ENCODE assay signal across 1 cellular context in the genomic region with DNA sequence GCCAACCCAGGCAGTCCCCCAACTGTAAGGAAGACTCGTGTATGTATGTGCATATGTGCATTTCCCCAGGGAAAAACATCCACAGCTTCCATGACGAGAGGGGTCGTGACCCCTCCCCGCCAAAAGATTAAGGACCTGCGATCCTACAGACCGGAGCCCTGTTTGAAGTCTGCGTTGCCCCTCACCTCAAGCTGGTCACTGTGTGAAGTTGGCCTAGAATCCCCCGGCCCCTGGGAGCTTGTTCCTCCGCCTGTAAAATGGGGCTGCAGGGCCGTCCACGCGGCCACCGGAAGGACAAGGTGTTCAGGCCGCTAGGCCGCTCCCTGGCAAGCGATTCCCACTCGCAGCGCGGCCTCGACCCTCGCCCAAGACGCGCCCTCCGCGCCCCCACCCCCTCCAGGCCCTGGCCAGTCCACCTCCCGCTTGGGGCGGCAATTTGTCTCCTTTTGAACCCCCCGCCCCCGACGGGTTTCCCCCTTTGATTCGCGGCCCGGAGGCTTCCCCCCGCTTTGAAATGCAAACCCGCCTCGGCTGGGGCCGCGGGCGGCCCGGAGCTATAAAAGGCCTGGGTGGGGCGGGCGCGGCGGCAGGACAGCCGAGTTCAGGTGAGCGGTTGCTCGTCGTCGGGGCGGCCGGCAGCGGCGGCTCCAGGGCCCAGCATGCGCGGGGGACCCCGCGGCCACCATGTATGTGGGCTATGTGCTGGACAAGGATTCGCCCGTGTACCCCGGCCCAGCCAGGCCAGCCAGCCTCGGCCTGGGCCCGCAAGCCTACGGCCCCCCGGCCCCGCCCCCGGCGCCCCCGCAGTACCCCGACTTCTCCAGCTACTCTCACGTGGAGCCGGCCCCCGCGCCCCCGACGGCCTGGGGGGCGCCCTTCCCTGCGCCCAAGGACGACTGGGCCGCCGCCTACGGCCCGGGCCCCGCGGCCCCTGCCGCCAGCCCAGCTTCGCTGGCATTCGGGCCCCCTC.
TF ChIP-seq lines count a peak whose summit lies in the region.

A gene (plus strand): TSS at position 586 of the 970 bp plus-strand sequence. CDS start 99 bp downstream, at position 685.

TF ChIP-seq in K562, 482 proteins besides CTCF, POLR2A, EP300 and RAD21:
- TF ChIP-seq, protein P1, sequence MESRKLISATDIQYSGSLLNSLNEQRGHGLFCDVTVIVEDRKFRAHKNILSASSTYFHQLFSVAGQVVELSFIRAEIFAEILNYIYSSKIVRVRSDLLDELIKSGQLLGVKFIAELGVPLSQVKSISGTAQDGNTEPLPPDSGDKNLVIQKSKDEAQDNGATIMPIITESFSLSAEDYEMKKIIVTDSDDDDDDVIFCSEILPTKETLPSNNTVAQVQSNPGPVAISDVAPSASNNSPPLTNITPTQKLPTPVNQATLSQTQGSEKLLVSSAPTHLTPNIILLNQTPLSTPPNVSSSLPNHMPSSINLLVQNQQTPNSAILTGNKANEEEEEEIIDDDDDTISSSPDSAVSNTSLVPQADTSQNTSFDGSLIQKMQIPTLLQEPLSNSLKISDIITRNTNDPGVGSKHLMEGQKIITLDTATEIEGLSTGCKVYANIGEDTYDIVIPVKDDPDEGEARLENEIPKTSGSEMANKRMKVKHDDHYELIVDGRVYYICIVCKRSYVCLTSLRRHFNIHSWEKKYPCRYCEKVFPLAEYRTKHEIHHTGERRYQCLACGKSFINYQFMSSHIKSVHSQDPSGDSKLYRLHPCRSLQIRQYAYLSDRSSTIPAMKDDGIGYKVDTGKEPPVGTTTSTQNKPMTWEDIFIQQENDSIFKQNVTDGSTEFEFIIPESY (CRISPR knock-in tag; IDR thresholded peaks at IDR 0.05): peak; percentile 91
- TF ChIP-seq ERF (CRISPR knock-in tag; IDR thresholded peaks at IDR 0.05): no peak
